In the genomic region with DNA sequence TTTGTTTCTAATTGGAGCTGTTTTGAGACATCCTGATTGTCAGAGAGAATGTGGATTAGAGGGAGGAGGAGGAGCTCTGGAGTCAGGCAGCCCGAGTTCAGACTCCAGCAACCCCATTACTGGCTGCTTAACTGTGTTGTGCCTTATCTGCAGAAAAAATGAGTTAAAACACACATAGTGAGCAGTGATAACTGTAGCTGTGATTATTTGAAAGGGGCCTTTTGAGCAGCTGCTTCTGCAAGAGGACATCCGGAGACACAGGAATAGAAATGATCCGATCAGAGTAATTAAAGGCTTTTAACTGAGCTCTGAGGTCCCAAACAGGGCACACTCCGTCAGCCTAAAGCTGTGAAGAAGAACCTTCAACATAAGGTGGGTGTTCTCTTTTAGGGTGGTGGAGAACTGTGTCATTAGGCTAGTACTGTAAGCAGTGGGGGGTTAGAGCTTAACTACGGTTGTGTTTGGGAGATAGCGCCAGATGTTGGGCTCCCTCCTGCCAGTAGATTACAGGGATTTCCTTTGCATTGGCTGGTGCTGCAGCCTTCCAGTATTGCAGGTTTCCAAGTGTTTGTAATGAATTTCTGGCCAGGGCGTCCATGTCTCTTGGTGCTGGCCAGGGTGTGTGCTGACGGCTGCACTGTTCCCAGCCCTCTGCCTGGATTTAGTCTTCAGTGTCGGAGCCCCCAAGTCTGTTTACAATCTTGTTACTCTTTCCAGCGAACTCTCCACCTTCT, we compare ENCODE assay signal across 9 cellular contexts. TPM values are rescaled to one million over a fixed set of nuclear protein-coding genes. Genes with fewer than 3 reads are reported as not detected.
DNase-seq lines count a peak whose midpoint lies in the region; ATAC-seq and TF ChIP-seq lines count a peak whose summit lies in the region.
"Had no signal": no experiment of that assay in that cellular context is flagged by ENCODE, and none has a peak within 500 bp of the region (broad histone marks: within the 10 kb centered on the region; RNA-seq: fewer than 3 reads in every experiment).

No MANE protein-coding gene starts in this region.

- ATAC-seq in right lobe of liver (peak; percentile 37 to 61 (median 38)), HG02938 (IDR thresholded peaks at IDR 0.05; ENCODE audit: unreplicated experiment) (no peak)

- POLR2A ChIA-PET in MCF 10A (lab: Yijun Ruan, JAX): no interaction called here

- peak overlapping the region; percentile 39 for H3K27ac ChIP-seq in cingulate gyrus (ENCODE audit: low read depth, low read length)
- peak overlapping the region; percentile 60 to 94 (median 77) for H3K27ac ChIP-seq in right lobe of liver
- peak overlapping the region; percentile 6 for H3K27ac ChIP-seq in suprapubic skin

- H3K36me3 Mint-ChIP-seq in MCF 10A (ENCODE audit: insufficient read depth, unreplicated experiment): peaks cover 12% of the 10 kb centered on the region
- H3K36me3 Mint-ChIP-seq: activated naive CD8-positive, alpha-beta T cell had no signal

- no TSS peak for BruUV-seq in MCF 10A (replicated peaks; lab: Mats Ljungman, UMichigan)

- peaks cover 0 to 72% (median 24%) of the 10 kb centered on the region in 4 donors for H3K4me1 ChIP-seq in right lobe of liver
- peaks cover 78% of the 10 kb centered on the region for H3K4me1 ChIP-seq in suprapubic skin

- no peak for TF ChIP-seq EP300 in suprapubic skin (IDR thresholded peaks at IDR 0.05)

- H3K4me3 Mint-ChIP-seq in MCF 10A (ENCODE audit: unreplicated experiment): no peak overlapping the region
- H3K4me3 Mint-ChIP-seq: activated naive CD8-positive, alpha-beta T cell had no signal

- no peak overlapping the region for H3K27ac Mint-ChIP-seq in MCF 10A (ENCODE audit: low read depth, unreplicated experiment)
- H3K27ac Mint-ChIP-seq: activated naive CD8-positive, alpha-beta T cell had no signal

- H3K4me1 Mint-ChIP-seq in MCF 10A (ENCODE audit: insufficient read depth, unreplicated experiment): peaks cover 7% of the 10 kb centered on the region

- H3K27me3 Mint-ChIP-seq in MCF 10A (ENCODE audit: insufficient read depth, unreplicated experiment): no peaks in the 10 kb centered on the region
- H3K27me3 Mint-ChIP-seq: activated naive CD8-positive, alpha-beta T cell had no signal

- 35% methylated on average over 7 of the region's 10 CpGs for WGBS in right lobe of liver (ENCODE audit: insufficient coverage, low coverage, low lambda C conversion rate, missing lambda C conversion rate)
- WGBS in suprapubic skin: 50% methylated on average over 10 of the region's 10 CpGs

- no peak for TF ChIP-seq POLR2A in right lobe of liver (IDR thresholded peaks at IDR 0.05)
- no peak for TF ChIP-seq POLR2A in suprapubic skin (IDR thresholded peaks at IDR 0.05)

- peak overlapping the region in 2 of 3 donors; percentile 12 to 14 for H3K4me3 ChIP-seq in right lobe of liver
- peak overlapping the region; percentile 16 for H3K4me3 ChIP-seq in suprapubic skin

- no peak for TF ChIP-seq CTCF in right lobe of liver (IDR thresholded peaks at IDR 0.05)
- TF ChIP-seq CTCF in suprapubic skin (IDR thresholded peaks at IDR 0.05): no peak
- TF ChIP-seq CTCF in MCF 10A (IDR thresholded peaks at IDR 0.05; ENCODE audit: unreplicated experiment): no peak

- H3K36me3 ChIP-seq in right lobe of liver (no peaks in the 10 kb centered on the region), suprapubic skin (peaks cover 4% of the 10 kb centered on the region)

- intact Hi-C loops in right lobe of liver (cut with DNase I): no loop called here
- intact Hi-C loops in MCF 10A (cut with micrococcal nuclease): no loop called here

- DNase-seq in LHCN-M2 (ENCODE audit: low read depth) (peak; percentile 18), right lobe of liver (no peak), suprapubic skin (ENCODE audit: low spot score in 2 of 2) (no peak), NCI-H748 (lab: John Stamatoyannopoulos, UW; ENCODE audit: unreplicated experiment) (no peak), islet precursor cell (no peak), MCF 10A (ENCODE audit: unreplicated experiment) (no peak)

- H3K9me3 Mint-ChIP-seq in MCF 10A (ENCODE audit: unreplicated experiment): no peaks in the 10 kb centered on the region

- CTCF ChIA-PET in MCF 10A (lab: Yijun Ruan, JAX): interaction anchor here (0.8 to 1.6 kb wide), 2 partner anchors 23 to 103 kb away, joined by 3 to 4 read pairs; no protein-coding TSS in a partner anchor

- no peaks in the 10 kb centered on the region for H3K27me3 ChIP-seq in right lobe of liver
- H3K27me3 ChIP-seq in suprapubic skin: no peaks in the 10 kb centered on the region

- no peaks in the 10 kb centered on the region for H3K9me3 ChIP-seq in right lobe of liver
- no peaks in the 10 kb centered on the region for H3K9me3 ChIP-seq in suprapubic skin

RNA-seq across cellular contexts. Expression of gene ADD1, which starts 24.3 kb away (rescaled TPM):
- 142 and 149 TPM in 2 replicates for total RNA-seq in LHCN-M2 (2014; rRNA removed)
- 216 TPM for polyA plus RNA-seq in LHCN-M2 (2012)
- 100 to 1,000 TPM in 3 of 6 experiments, 10 to 100 TPM in 3; 94.4 to 120 (median 103) TPM for total RNA-seq in right lobe of liver
- total RNA-seq in suprapubic skin: 100 to 1,000 TPM; 122 to 299 (median 196) TPM
- total RNA-seq in MCF 10A (2022): 131 and 161 TPM in 2 replicates

Comparison
In these comparisons a context has a peak if more than half of its experiments do, and no peak if none do; other contexts are left out.
1. H3K27ac ChIP-seq: peak in every context shown above with its lines; median percentile 77 in right lobe of liver; 39 in cingulate gyrus; 6 in suprapubic skin.